Comparison of ENCODE assay signal across 8 cellular contexts in the genomic region with DNA sequence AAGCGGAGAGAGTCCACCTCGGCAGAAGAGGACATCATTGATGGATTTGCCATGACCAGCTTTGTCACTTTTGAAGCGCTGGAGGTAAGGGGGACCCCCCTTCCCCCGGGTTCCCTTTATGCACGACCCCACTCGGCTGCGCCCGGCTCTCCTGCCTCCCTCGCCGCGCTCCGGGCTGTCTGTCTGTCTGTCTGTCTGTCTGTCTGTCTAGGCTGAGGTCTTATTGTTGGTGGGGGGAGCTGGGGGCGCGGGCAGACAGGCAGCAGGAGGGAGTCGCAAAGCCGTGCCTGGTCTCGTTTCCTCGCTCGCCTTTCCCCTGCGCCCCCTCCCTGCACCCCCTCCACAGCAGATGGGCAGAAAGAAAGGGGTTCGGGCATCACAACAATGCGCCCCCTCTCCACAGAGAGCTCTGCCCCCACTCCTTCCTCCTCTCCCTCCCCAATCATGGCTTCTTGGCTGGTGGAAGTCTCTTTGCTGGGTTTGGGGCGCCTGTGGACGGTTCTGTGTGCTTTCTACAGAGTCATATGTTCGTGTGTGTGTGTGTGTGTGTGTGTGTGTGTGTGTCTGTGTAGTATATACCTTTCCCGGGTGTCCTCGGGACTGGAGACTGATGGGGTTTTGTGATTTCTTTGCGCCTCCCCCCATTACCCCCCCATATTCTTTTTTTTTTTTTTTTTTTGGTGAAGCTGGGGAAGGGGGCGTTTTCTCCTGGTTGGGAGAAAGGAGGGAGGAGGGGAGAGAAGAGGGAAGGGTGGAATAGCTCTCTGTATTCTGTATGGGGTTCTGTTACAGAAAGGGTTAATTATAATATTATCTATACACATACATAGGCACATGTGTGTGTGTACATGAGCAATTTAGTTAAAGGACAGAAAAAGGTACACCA. TPM values are rescaled to one million over a fixed set of nuclear protein-coding genes. Genes with fewer than 3 reads are reported as not detected.
A peak's percentile ranks its signal among the peaks of the same experiment; 100 is the strongest.
DNase-seq lines count a peak whose midpoint lies in the region; ATAC-seq and TF ChIP-seq lines count a peak whose summit lies in the region.

No MANE protein-coding gene starts in this region.

- H3K27ac ChIP-seq in MM.1S (ENCODE audit: low read length) (no peak overlapping the region), fibroblast of lung (ENCODE audit: insufficient read depth, low read length) (no peak overlapping the region), rectal smooth muscle tissue (ENCODE audit: low read depth, low read length) (no peak overlapping the region)

- H3K9me2 ChIP-seq in MM.1S (replicated peaks; ENCODE audit: insufficient read depth, low read length) = no peaks in the 10 kb centered on the region

- no peaks in the 10 kb centered on the region for H3K36me3 ChIP-seq in ES-I3 (ENCODE audit: insufficient read depth, low read length)
- H3K36me3 ChIP-seq in MM.1S (replicated peaks; ENCODE audit: insufficient read depth, low read length) = no peaks in the 10 kb centered on the region
- H3K36me3 ChIP-seq in fibroblast of lung (ENCODE audit: control insufficient read depth, insufficient read depth, low read length) = no peaks in the 10 kb centered on the region
- H3K36me3 ChIP-seq in rectal smooth muscle tissue (ENCODE audit: control insufficient read depth, insufficient read depth, low read length) = no peaks in the 10 kb centered on the region

- H4K20me1 ChIP-seq in MM.1S (ENCODE audit: insufficient read depth, low read length) (no peaks in the 10 kb centered on the region), fibroblast of lung (ENCODE audit: control insufficient read depth, extremely low read depth, insufficient read depth, low read length) (no peaks in the 10 kb centered on the region)

- TF ChIP-seq CTCF in MM.1S (IDR thresholded peaks at IDR 0.05; ENCODE audit: low read length) (no peak), fibroblast of lung (conservative IDR thresholded peaks at IDR 0.05 in 1 of 2, IDR thresholded peaks at IDR 0.05 in 1 of 2; ENCODE audit: low read depth in 1 of 2, low read length in 2 of 2) (no peak)

- H3K4me1 ChIP-seq in ES-I3 (ENCODE audit: insufficient read depth, low read length) (peaks cover 8% of the 10 kb centered on the region), MM.1S (ENCODE audit: low read length) (0 out of 2 replicates have a peak, but pooled peaks cover 3% of the 10 kb centered on the region), fibroblast of lung (ENCODE audit: control insufficient read depth, extremely low read depth, insufficient read depth, low read length) (peaks cover 3% of the 10 kb centered on the region), rectal smooth muscle tissue (ENCODE audit: control insufficient read depth, insufficient read depth, low read length) (peaks cover 7% of the 10 kb centered on the region)

- H3K79me2 ChIP-seq in MM.1S (ENCODE audit: low read length) (no peaks in the 10 kb centered on the region), fibroblast of lung (ENCODE audit: control insufficient read depth, insufficient read depth, low read length) (no peaks in the 10 kb centered on the region)

- H3F3A ChIP-seq in MM.1S (ENCODE audit: insufficient read depth, low read length) = peaks cover 14% of the 10 kb centered on the region; the same call in 1 of the 2 replicates

- no peak for ATAC-seq in HG03432 (IDR thresholded peaks at IDR 0.05; ENCODE audit: unreplicated experiment)
- no peak for ATAC-seq in HG03135 (IDR thresholded peaks at IDR 0.05; ENCODE audit: unreplicated experiment)

- DNase-seq in MM.1S (no peak), fibroblast of lung (ENCODE audit: low read depth in 2 of 2) (peak; percentile 23 to 29), NCI-H187 (lab: John Stamatoyannopoulos, UW) (no peak), occipital lobe (lab: John Stamatoyannopoulos, UW) (no peak)

- H3K9ac ChIP-seq in ES-I3 (ENCODE audit: low read depth, low read length) (peak overlapping the region; percentile 78; the same call in 1 of the 2 replicates), MM.1S (ENCODE audit: low read length) (peak overlapping the region; percentile 38; the same call in 1 of the 2 replicates), fibroblast of lung (ENCODE audit: insufficient read depth, low read length) (peak overlapping the region; percentile 20), rectal smooth muscle tissue (ENCODE audit: low read length) (peak overlapping the region; percentile 7)

- H3K4me3 ChIP-seq in MM.1S (ENCODE audit: low read length) (peak overlapping the region; percentile 83), fibroblast of lung (replicated peaks in 1 of 4; ENCODE audit: control extremely low read depth in 1 of 4, insufficient read depth in 1 of 4, low read depth in 3 of 4, low read length in 4 of 4) (peak overlapping the region; percentile 52 to 74 (median 67)), rectal smooth muscle tissue (ENCODE audit: low read length) (peak overlapping the region; percentile 68)

- H3K4me2 ChIP-seq in MM.1S (ENCODE audit: low read depth, low read length) = peak overlapping the region; percentile 94
- H3K4me2 ChIP-seq in fibroblast of lung (ENCODE audit: extremely low read depth, insufficient read depth, low read length) = peak overlapping the region; percentile 81

- H2AFZ ChIP-seq in MM.1S (ENCODE audit: low read length) (peak overlapping the region; percentile 70), fibroblast of lung (ENCODE audit: low read length) (no peak overlapping the region)

- H3K9me3 ChIP-seq in ES-I3 (ENCODE audit: control insufficient read depth, insufficient read depth, low read length) (no peaks in the 10 kb centered on the region), MM.1S (replicated peaks; ENCODE audit: insufficient read depth, low read length) (no peaks in the 10 kb centered on the region), fibroblast of lung (ENCODE audit: control insufficient read depth, insufficient read depth, low read depth, low read length) (no peaks in the 10 kb centered on the region)

- H3K27me3 ChIP-seq in MM.1S (replicated peaks; ENCODE audit: insufficient read depth, low read length) (no peaks in the 10 kb centered on the region; the same call in 1 of the 2 replicates), fibroblast of lung (ENCODE audit: control insufficient read depth, insufficient read depth, low read length) (no peaks in the 10 kb centered on the region), rectal smooth muscle tissue (ENCODE audit: control insufficient read depth, insufficient read depth, low read length) (no peaks in the 10 kb centered on the region)

RNA-seq across cellular contexts. Expression of gene AUTS2, which starts 1.8 kb away (rescaled TPM):
- total RNA-seq in fibroblast of lung (7.7 and 9.1 TPM in 2 replicates), occipital lobe (95.3 TPM)
- polyA plus RNA-seq in fibroblast of lung = 0.60 and 2.2 TPM in 2 replicates
- 5.3 and 12.4 TPM in 2 replicates for polyA plus RNA-seq in fibroblast of lung (2012)
- polyA minus RNA-seq in fibroblast of lung (ENCODE audit: low replicate concordance) = 14.5 and 55.9 TPM in 2 replicates

Comparison
In these comparisons a context has a peak if more than half of its experiments do, and no peak if none do; other contexts are left out.
1. H3K9ac ChIP-seq: peak in every context shown above with its lines; median percentile 78 in ES-I3; 38 in MM.1S; 20 in fibroblast of lung; 7 in rectal smooth muscle tissue.
2. DNase-seq: peak in fibroblast of lung (2 of 2); none in MM.1S (single experiment), NCI-H187 (0 of 2) and occipital lobe (single experiment).
3. Peak in every context shown above with its lines, with median percentiles within 50 percentile points of each other: H3K4me3 ChIP-seq.